21 cellular contexts compared by ENCODE assay signal in the genomic region with DNA sequence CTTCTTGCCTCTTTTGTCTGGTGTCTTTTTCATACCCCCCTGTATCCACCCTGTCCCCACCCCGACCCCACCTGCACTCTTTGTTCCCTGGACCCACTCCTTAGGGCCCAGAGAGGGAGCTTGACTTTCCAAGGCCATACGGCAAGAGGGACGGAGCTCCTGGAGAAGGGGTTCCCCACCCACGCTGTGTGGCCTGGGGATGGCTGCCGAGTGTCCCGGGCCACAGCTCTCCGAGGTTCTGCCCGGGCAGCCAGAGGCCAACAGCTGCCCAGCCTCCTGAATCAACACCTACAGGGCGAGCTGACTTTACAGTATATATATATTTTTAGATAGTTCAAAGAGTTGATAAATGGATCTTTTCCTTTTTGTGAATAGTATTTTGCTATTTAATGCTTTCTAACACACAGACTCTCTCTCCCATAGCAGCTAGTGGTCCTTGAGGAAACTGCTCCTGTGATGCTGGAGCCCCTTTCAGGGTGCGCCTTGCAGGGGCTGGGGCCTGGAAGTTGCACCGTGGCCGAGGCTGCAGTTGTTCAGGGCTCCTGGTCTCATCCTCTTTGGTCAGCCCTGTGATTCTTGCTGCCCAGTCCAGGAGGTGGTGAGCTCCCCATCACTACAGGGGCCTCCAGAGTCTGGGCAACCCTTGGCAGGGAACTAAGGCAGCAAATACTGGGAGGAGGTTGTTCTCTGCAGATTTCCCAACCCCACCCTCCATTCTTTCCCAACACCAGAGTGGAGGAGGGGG.
DNase-seq lines count a peak whose midpoint lies in the region; ATAC-seq and TF ChIP-seq lines count a peak whose summit lies in the region.
"Had no signal": no experiment of that assay in that cellular context is flagged by ENCODE, and none has a peak within 500 bp of the region (broad histone marks: within the 10 kb centered on the region; RNA-seq: fewer than 3 reads in every experiment).

No MANE protein-coding gene starts in this region.

- POLR2A ChIA-PET in MCF 10A (lab: Yijun Ruan, JAX), result no interaction called here

- DNase-seq in MCF 10A (ENCODE audit: unreplicated experiment), result no peak
- no peak for DNase-seq in mammary epithelial cell
- peak; percentile 38 for DNase-seq in sigmoid colon
- DNase-seq in upper lobe of right lung, result peak; percentile 37
- no peak for DNase-seq in T-helper 1 cell
- DNase-seq in NCI-H82 (lab: John Stamatoyannopoulos, UW), result no peak
- DNase-seq: Caco-2; CD4-positive, CD25-positive, alpha-beta regulatory T cell; CD8-positive, alpha-beta T cell; DMS 273 treated with DMSO at 0.1 percent for 48 hours; DMS79; EL; GDM1; GM23248; H9 had no signal

- H3K27me3 Mint-ChIP-seq in MCF 10A (ENCODE audit: insufficient read depth, unreplicated experiment), result no peaks in the 10 kb centered on the region
- H3K27me3 Mint-ChIP-seq: B cell had no signal

- H3K79me2 ChIP-seq in mammary epithelial cell (ENCODE audit: insufficient read depth, low read length), result no peaks in the 10 kb centered on the region

- no peak overlapping the region for H3K4me3 ChIP-seq in mammary epithelial cell (replicated peaks in 1 of 3; ENCODE audit: insufficient read depth in 1 of 3, low read depth in 2 of 3, low read length in 3 of 3)
- H3K4me3 ChIP-seq in sigmoid colon, result no peak overlapping the region
- no peak overlapping the region for H3K4me3 ChIP-seq in upper lobe of right lung
- H3K4me3 ChIP-seq: BLaER1, GM12878, GM23248 had no signal

- H3K27ac Mint-ChIP-seq in MCF 10A (ENCODE audit: low read depth, unreplicated experiment), result peak overlapping the region; percentile 43
- H3K27ac Mint-ChIP-seq: B cell; CD4-positive, CD25-positive, alpha-beta regulatory T cell; CD8-positive, alpha-beta T cell had no signal

- H3K4me2 ChIP-seq in mammary epithelial cell (ENCODE audit: insufficient read depth, low read depth, low read length), result no peak overlapping the region
- H3K4me2 ChIP-seq: BLaER1 had no signal

- H3K27me3 ChIP-seq in mammary epithelial cell (ENCODE audit: insufficient read depth, low read length) (no peaks in the 10 kb centered on the region), sigmoid colon (no peaks in the 10 kb centered on the region), upper lobe of right lung (no peaks in the 10 kb centered on the region)
- H3K27me3 ChIP-seq: BLaER1 had no signal

- H3K36me3 ChIP-seq in mammary epithelial cell (ENCODE audit: insufficient read depth, low read length) (no peaks in the 10 kb centered on the region), sigmoid colon (no peaks in the 10 kb centered on the region), upper lobe of right lung (no peaks in the 10 kb centered on the region)
- H3K36me3 ChIP-seq: BLaER1 had no signal

- no peak overlapping the region for H2AFZ ChIP-seq in mammary epithelial cell (ENCODE audit: low read depth, low read length)
- H2AFZ ChIP-seq: GM23248 had no signal

- ATAC-seq in upper lobe of right lung, result no peak
- ATAC-seq: CD8-positive, alpha-beta T cell; GM12878; HCT116 had no signal

- H3K4me1 ChIP-seq in mammary epithelial cell (ENCODE audit: insufficient read depth, low read length), result no peaks in the 10 kb centered on the region
- H3K4me1 ChIP-seq in sigmoid colon, result no peaks in the 10 kb centered on the region
- H3K4me1 ChIP-seq in upper lobe of right lung, result no peaks in the 10 kb centered on the region
- H3K4me1 ChIP-seq: BLaER1, Caco-2 had no signal

- no peak overlapping the region for H3K9ac ChIP-seq in mammary epithelial cell (ENCODE audit: insufficient read depth, low read length)
- H3K9ac ChIP-seq: BLaER1, GM23248 had no signal

- BruUV-seq in MCF 10A (replicated peaks; lab: Mats Ljungman, UMichigan), result no TSS peak
- no TSS peak for BruUV-seq in mammary epithelial cell (replicated peaks; lab: Mats Ljungman, UMichigan)

- CTCF ChIA-PET in MCF 10A (lab: Yijun Ruan, JAX), result interaction anchor here (0.5 kb wide), 1 partner anchor 81 kb away, joined by 3 read pairs; no protein-coding TSS in a partner anchor
- CTCF ChIA-PET in mammary epithelial cell (lab: Charles Lee; ENCODE audit: low non-redundant PET), result no interaction called here

- no peaks in the 10 kb centered on the region for H4K20me1 ChIP-seq in mammary epithelial cell (ENCODE audit: insufficient read depth, low read length)
- H4K20me1 ChIP-seq: BLaER1 had no signal

- TF ChIP-seq EP300 in sigmoid colon (IDR thresholded peaks at IDR 0.05), result no peak

- peaks cover 7% of the 10 kb centered on the region for H3K9me3 Mint-ChIP-seq in MCF 10A (ENCODE audit: unreplicated experiment)

- intact Hi-C loops in MCF 10A (cut with micrococcal nuclease), result no loop called here
- intact Hi-C loops in mammary epithelial cell (cut with micrococcal nuclease), result no loop called here
- intact Hi-C loops in sigmoid colon (cut with DNase I), result no loop called here
- intact Hi-C loops in upper lobe of right lung (cut with DNase I), result no loop called here

- no peak for TF ChIP-seq POLR2A in sigmoid colon (IDR thresholded peaks at IDR 0.05)

- H3K9me3 ChIP-seq in mammary epithelial cell (replicated peaks; ENCODE audit: insufficient read depth, low read length) (no peaks in the 10 kb centered on the region), sigmoid colon (peaks cover 0 to 4% (median 0%) of the 10 kb centered on the region in 4 donors), upper lobe of right lung (peaks cover 3% of the 10 kb centered on the region)
- H3K9me3 ChIP-seq: Caco-2 had no signal

- no peaks in the 10 kb centered on the region for H3K4me1 Mint-ChIP-seq in MCF 10A (ENCODE audit: insufficient read depth, unreplicated experiment)
- H3K4me1 Mint-ChIP-seq: B cell had no signal

- in situ Hi-C loops in mammary epithelial cell (cut with MboI; ENCODE audit: low sequenced_read_pairs in 2 of 2), result no loop called here

- no peak for TF ChIP-seq CTCF in MCF 10A (IDR thresholded peaks at IDR 0.05; ENCODE audit: unreplicated experiment)
- TF ChIP-seq CTCF in mammary epithelial cell (conservative IDR thresholded peaks at IDR 0.05 in 1 of 2, IDR thresholded peaks at IDR 0.05 in 1 of 2; ENCODE audit: extremely low read depth in 1 of 2, insufficient read depth in 1 of 2, low read depth in 1 of 2, low read length in 2 of 2), result no peak
- TF ChIP-seq CTCF in sigmoid colon (IDR thresholded peaks at IDR 0.05), result no peak
- no peak for TF ChIP-seq CTCF in upper lobe of right lung (IDR thresholded peaks at IDR 0.05)

- WGBS in mammary epithelial cell (ENCODE audit: low coverage, missing lambda C conversion rate), result 79% methylated on average over 12 of the region's 12 CpGs
- WGBS in sigmoid colon, 2 donors, result 78 to 87% methylated on average over 12 of the region's 12 CpGs

- no peak overlapping the region for H3K27ac ChIP-seq in mammary epithelial cell (ENCODE audit: insufficient read depth, low read depth, low read length)
- no peak overlapping the region for H3K27ac ChIP-seq in sigmoid colon
- H3K27ac ChIP-seq in upper lobe of right lung, result no peak overlapping the region
- H3K27ac ChIP-seq: 22Rv1, BLaER1, C4-2B, GM23248 had no signal

- H3K36me3 Mint-ChIP-seq in MCF 10A (ENCODE audit: insufficient read depth, unreplicated experiment), result no peaks in the 10 kb centered on the region
- H3K36me3 Mint-ChIP-seq: CD4-positive, CD25-positive, alpha-beta regulatory T cell; CD8-positive, alpha-beta T cell had no signal

- dilution Hi-C loops in mammary epithelial cell (cut with HindIII; ENCODE audit: low sequenced_read_pairs), result no loop called here

- H3K4me3 Mint-ChIP-seq in MCF 10A (ENCODE audit: unreplicated experiment), result no peak overlapping the region
- H3K4me3 Mint-ChIP-seq: B cell; CD8-positive, alpha-beta T cell; H9 had no signal

Comparison
In these comparisons a context has a peak if more than half of its experiments do, and no peak if none do; other contexts are left out.
1. DNase-seq: peak in sigmoid colon (single experiment) and upper lobe of right lung (single experiment); none in MCF 10A (single experiment), mammary epithelial cell (single experiment), T-helper 1 cell (0 of 5) and NCI-H82 (single experiment).